In the genomic region with DNA sequence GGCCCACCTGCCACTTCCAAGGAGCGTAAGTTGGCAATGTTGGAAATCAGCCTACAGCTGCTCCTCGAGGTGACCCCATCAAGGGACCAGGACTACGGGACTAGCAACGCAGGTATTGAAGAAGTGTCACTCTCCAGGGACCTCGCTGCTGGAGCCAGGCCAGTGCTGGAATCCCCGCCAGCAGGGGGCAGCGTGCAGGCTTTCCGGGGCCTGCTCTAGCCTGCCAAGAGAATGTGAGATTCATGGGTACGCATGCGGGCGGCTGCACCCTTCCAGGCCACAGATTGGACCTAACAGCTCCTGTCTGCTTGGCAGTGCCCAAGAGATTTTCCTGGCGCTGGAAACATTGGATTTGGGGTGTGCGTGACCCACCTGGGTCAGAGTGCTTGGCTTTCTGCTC, we compare ENCODE assay signal across 9 cellular contexts.
A peak's percentile ranks its signal among the peaks of the same experiment; 100 is the strongest.
DNase-seq lines count a peak whose midpoint lies in the region; ATAC-seq and TF ChIP-seq lines count a peak whose summit lies in the region.
"Had no signal": no experiment of that assay in that cellular context is flagged by ENCODE, and none has a peak within 500 bp of the region (broad histone marks: within the 10 kb centered on the region; RNA-seq: fewer than 3 reads in every experiment).

No MANE protein-coding gene starts in this region.

- H3F3A ChIP-seq in SK-N-SH (replicated peaks; ENCODE audit: insufficient read depth), result no peaks in the 10 kb centered on the region

- H3K4me1 ChIP-seq in SK-N-SH (ENCODE audit: control insufficient read depth in 1 of 2, insufficient read depth in 2 of 2, low read depth in 1 of 2, low read length in 1 of 2) (peaks cover 0 to 31% of the 10 kb centered on the region in 2 experiments; a peak in 2 of 4 replicates), iPS DF 6.9 (ENCODE audit: control insufficient read depth, insufficient read depth, low read length) (peaks cover 3% of the 10 kb centered on the region; the same call in 1 of the 2 replicates), esophagus muscularis mucosa (no peaks in the 10 kb centered on the region)

- no peaks in the 10 kb centered on the region for H3K9me2 ChIP-seq in SK-N-SH

- DNase-seq in ACHN (peak; percentile 17), GM12864 (ENCODE audit: low read depth) (no peak), SK-N-SH (no peak), iPS DF 6.9 (ENCODE audit: low read depth, low spot score) (peak; percentile 41), NCI-H2196 (lab: John Stamatoyannopoulos, UW; ENCODE audit: unreplicated experiment) (no peak), esophagus muscularis mucosa (ENCODE audit: extremely low spot score) (no peak)
- DNase-seq: hippocampal formation had no signal

- POLR2A ChIA-PET in SK-N-SH (lab: Yijun Ruan, JAX), result no interaction called here

- no peaks in the 10 kb centered on the region for H4K20me1 ChIP-seq in SK-N-SH (ENCODE audit: insufficient read depth)

- H3K79me2 ChIP-seq in SK-N-SH (ENCODE audit: insufficient read depth), result no peaks in the 10 kb centered on the region

- no peak for TF ChIP-seq POLR2A in esophagus muscularis mucosa (IDR thresholded peaks at IDR 0.05; ENCODE audit: low read depth)

- H2AFZ ChIP-seq in SK-N-SH (ENCODE audit: low read depth), result no peak overlapping the region

- in situ Hi-C loops in ACHN (cut with HindIII; ENCODE audit: low pct_ligation_motif_present, low pct_unique_long_range_greater_than_20kb, low sequenced_read_pairs), result no loop called here

- H3K4me3 ChIP-seq in GM12864 (ENCODE audit: low read depth, low read length), result no peak overlapping the region
- H3K4me3 ChIP-seq in SK-N-SH (ENCODE audit: low read depth in 2 of 2, low read length in 1 of 2), result no peak overlapping the region
- H3K4me3 ChIP-seq in iPS DF 6.9 (ENCODE audit: low read length), result no peak overlapping the region
- no peak overlapping the region for H3K4me3 ChIP-seq in esophagus muscularis mucosa

- no peak for ATAC-seq in HG03045 (IDR thresholded peaks at IDR 0.05; ENCODE audit: unreplicated experiment)
- ATAC-seq in GM19351 (IDR thresholded peaks at IDR 0.05; ENCODE audit: unreplicated experiment), result no peak

- TF ChIP-seq EP300 in SK-N-SH (IDR thresholded peaks at IDR 0.05; ENCODE audit: borderline replicate concordance in 1 of 2, low read depth in 1 of 2, low read length in 1 of 2), result no peak
- TF ChIP-seq EP300 in esophagus muscularis mucosa (IDR thresholded peaks at IDR 0.05), result no peak

- no peak overlapping the region for H3K9ac ChIP-seq in SK-N-SH

- TF ChIP-seq RAD21 in SK-N-SH (IDR thresholded peaks at IDR 0.05; ENCODE audit: low read length), result no peak

- WGBS in SK-N-SH (ENCODE audit: low lambda C conversion rate), result 89% methylated on average over 4 of the region's 13 CpGs
- no CpG with 5 or more reads among the region's 13 CpGs for whole genome bisulfite sequencing in iPS DF 6.9 (ENCODE audit: insufficient coverage, insufficient read length)
- 96% methylated on average over 6 of the region's 13 CpGs for WGBS in esophagus muscularis mucosa

- TF ChIP-seq CTCF in GM12864 (IDR thresholded peaks at IDR 0.05; ENCODE audit: low read depth, low read length, missing control alignments) (peak; percentile 61), SK-N-SH (IDR thresholded peaks at IDR 0.05) (peak; percentile 51), esophagus muscularis mucosa (IDR thresholded peaks at IDR 0.05) (no peak)

- CTCF ChIA-PET in SK-N-SH (lab: Yijun Ruan, JAX), result interaction anchor here (0.6 to 3.4 kb wide), 9 partner anchors 8 to 1153 kb away, joined by 3 to 20 read pairs (median 6); no protein-coding TSS in a partner anchor

- intact Hi-C loops in esophagus muscularis mucosa (cut with DNase I), result no loop called here

- H3K4me2 ChIP-seq in SK-N-SH, result no peak overlapping the region

- H3K27ac ChIP-seq in SK-N-SH (ENCODE audit: low read depth in 2 of 2, low read length in 1 of 2) (no peak overlapping the region), iPS DF 6.9 (ENCODE audit: low read length) (no peak overlapping the region), esophagus muscularis mucosa (replicated peaks in 1 of 4) (no peak overlapping the region)

- H3K9me3 ChIP-seq in SK-N-SH, result no peaks in the 10 kb centered on the region
- no peaks in the 10 kb centered on the region for H3K9me3 ChIP-seq in iPS DF 6.9 (ENCODE audit: control insufficient read depth, insufficient read depth, low read length)
- H3K9me3 ChIP-seq in esophagus muscularis mucosa, result no peaks in the 10 kb centered on the region

- H3K27me3 ChIP-seq in SK-N-SH (ENCODE audit: insufficient read depth), result no peaks in the 10 kb centered on the region
- H3K27me3 ChIP-seq in iPS DF 6.9 (ENCODE audit: control insufficient read depth, insufficient read depth, low read length), result no peaks in the 10 kb centered on the region
- no peaks in the 10 kb centered on the region for H3K27me3 ChIP-seq in esophagus muscularis mucosa

- H3K36me3 ChIP-seq in SK-N-SH (replicated peaks in 1 of 2; ENCODE audit: control insufficient read depth in 1 of 2, insufficient read depth in 2 of 2, low read length in 1 of 2) (no peaks in the 10 kb centered on the region), iPS DF 6.9 (ENCODE audit: control insufficient read depth, insufficient read depth, low read length) (no peaks in the 10 kb centered on the region), esophagus muscularis mucosa (no peaks in the 10 kb centered on the region)

TF ChIP-seq in SK-N-SH, 30 proteins besides CTCF, POLR2A, EP300 and RAD21:
- TF ChIP-seq MEF2A (IDR thresholded peaks at IDR 0.05; ENCODE audit: borderline replicate concordance, low read depth), result no peak
- no peak for TF ChIP-seq MXI1 (IDR thresholded peaks at IDR 0.05; ENCODE audit: low read depth, low read length)
- no peak for TF ChIP-seq TAF1 (IDR thresholded peaks at IDR 0.05; ENCODE audit: borderline replicate concordance, low read depth, low read length)
- no peak for TF ChIP-seq POLR2AphosphoS5 (IDR thresholded peaks at IDR 0.05; ENCODE audit: low read depth, low read length)
- no peak for TF ChIP-seq SIN3A (IDR thresholded peaks at IDR 0.05; ENCODE audit: borderline replicate concordance, low read depth, low read length)
- TF ChIP-seq IRF3 (IDR thresholded peaks at IDR 0.05; ENCODE audit: low read depth, low read length), result no peak
- TF ChIP-seq FOXJ3 (CRISPR knock-in tag; IDR thresholded peaks at IDR 0.05), result no peak
- TF ChIP-seq, protein P1, sequence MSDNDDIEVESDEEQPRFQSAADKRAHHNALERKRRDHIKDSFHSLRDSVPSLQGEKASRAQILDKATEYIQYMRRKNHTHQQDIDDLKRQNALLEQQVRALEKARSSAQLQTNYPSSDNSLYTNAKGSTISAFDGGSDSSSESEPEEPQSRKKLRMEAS (IDR thresholded peaks at IDR 0.05; ENCODE audit: low read depth), result no peak
- TF ChIP-seq FOSL2 (IDR thresholded peaks at IDR 0.05; ENCODE audit: borderline replicate concordance, low read depth), result no peak
- TF ChIP-seq ELF1 (IDR thresholded peaks at IDR 0.05), result no peak
- TF ChIP-seq RXRA (IDR thresholded peaks at IDR 0.05; ENCODE audit: borderline replicate concordance, low read depth), result no peak
- TF ChIP-seq CHD2 (IDR thresholded peaks at IDR 0.05; ENCODE audit: low read length, partially characterized antibody), result no peak
- TF ChIP-seq TCF12 (IDR thresholded peaks at IDR 0.05), result no peak
- TF ChIP-seq USF2 (IDR thresholded peaks at IDR 0.05; ENCODE audit: borderline replicate concordance, low read depth, low read length), result no peak
- no peak for TF ChIP-seq FOXM1 (IDR thresholded peaks at IDR 0.05; ENCODE audit: low read depth)
- TF ChIP-seq NFIC (IDR thresholded peaks at IDR 0.05; ENCODE audit: borderline replicate concordance), result no peak

Comparison
In these comparisons a context has a peak if more than half of its experiments do, and no peak if none do; other contexts are left out.
1. DNase-seq: peak in ACHN (single experiment) and iPS DF 6.9 (single experiment); none in GM12864 (single experiment), SK-N-SH (single experiment), NCI-H2196 (single experiment) and esophagus muscularis mucosa (single experiment).
2. CTCF ChIP-seq: peak in GM12864 (single experiment) and SK-N-SH (single experiment); none in esophagus muscularis mucosa (0 of 3).